ENCODE assay signal across 1 cellular context in the genomic region with DNA sequence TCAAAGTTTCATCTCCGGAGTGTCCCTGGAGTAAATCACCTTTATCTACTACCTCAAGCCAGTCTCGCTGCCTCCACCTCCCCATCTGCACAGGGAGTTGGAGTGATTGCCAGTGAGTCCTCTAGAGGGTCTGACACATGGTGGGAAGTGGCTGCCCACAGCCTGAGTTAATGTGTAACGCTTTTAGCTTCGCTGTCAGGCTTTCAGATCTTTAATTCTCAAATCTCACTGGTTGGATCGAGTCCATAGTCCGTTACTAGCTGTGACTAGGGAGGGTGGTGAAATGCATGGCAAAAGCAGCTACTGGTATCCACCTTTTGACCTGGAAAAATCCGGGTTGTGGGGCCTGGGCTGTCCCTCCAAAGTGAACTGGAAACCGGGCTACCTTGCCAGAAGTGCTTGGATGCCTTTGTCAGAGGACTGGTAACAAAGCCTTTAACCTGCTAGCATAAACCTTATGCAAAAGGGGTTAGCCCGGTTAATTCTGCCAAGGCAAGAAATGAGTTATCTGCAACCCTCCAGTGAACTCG.
TF ChIP-seq lines count a peak whose summit lies in the region.

No MANE protein-coding gene starts in this region.

TF ChIP-seq in HepG2, 621 proteins besides CTCF, POLR2A, EP300 and RAD21 (continued from another document):
- TF ChIP-seq, protein P1, sequence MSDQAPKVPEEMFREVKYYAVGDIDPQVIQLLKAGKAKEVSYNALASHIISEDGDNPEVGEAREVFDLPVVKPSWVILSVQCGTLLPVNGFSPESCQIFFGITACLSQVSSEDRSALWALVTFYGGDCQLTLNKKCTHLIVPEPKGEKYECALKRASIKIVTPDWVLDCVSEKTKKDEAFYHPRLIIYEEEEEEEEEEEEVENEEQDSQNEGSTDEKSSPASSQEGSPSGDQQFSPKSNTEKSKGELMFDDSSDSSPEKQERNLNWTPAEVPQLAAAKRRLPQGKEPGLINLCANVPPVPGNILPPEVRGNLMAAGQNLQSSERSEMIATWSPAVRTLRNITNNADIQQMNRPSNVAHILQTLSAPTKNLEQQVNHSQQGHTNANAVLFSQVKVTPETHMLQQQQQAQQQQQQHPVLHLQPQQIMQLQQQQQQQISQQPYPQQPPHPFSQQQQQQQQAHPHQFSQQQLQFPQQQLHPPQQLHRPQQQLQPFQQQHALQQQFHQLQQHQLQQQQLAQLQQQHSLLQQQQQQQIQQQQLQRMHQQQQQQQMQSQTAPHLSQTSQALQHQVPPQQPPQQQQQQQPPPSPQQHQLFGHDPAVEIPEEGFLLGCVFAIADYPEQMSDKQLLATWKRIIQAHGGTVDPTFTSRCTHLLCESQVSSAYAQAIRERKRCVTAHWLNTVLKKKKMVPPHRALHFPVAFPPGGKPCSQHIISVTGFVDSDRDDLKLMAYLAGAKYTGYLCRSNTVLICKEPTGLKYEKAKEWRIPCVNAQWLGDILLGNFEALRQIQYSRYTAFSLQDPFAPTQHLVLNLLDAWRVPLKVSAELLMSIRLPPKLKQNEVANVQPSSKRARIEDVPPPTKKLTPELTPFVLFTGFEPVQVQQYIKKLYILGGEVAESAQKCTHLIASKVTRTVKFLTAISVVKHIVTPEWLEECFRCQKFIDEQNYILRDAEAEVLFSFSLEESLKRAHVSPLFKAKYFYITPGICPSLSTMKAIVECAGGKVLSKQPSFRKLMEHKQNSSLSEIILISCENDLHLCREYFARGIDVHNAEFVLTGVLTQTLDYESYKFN (CRISPR knock-in tag; conservative IDR thresholded peaks at IDR 0.05): peak; percentile 74
- TF ChIP-seq TARDBP (CRISPR knock-in tag; IDR thresholded peaks at IDR 0.05) (peak; percentile 55; the same call in 1 of the 2 replicates), ZNF781 (CRISPR knock-in tag; IDR thresholded peaks at IDR 0.05; ENCODE audit: borderline replicate concordance, not compliant biosample characterization) (no peak), ZFP36 (IDR thresholded peaks at IDR 0.05; ENCODE audit: borderline replicate concordance, low read depth, low read length, partially characterized antibody) (no peak), RXRB (CRISPR knock-in tag; IDR thresholded peaks at IDR 0.05; ENCODE audit: borderline replicate concordance) (no peak; the same call in 1 of the 2 replicates), ZNF224 (CRISPR knock-in tag; IDR thresholded peaks at IDR 0.05) (no peak), PAWR (CRISPR knock-in tag; IDR thresholded peaks at IDR 0.05; ENCODE audit: borderline replicate concordance) (no peak), ZNF543 (CRISPR knock-in tag; IDR thresholded peaks at IDR 0.05) (no peak), SRSF4 (IDR thresholded peaks at IDR 0.05; ENCODE audit: low read depth, low read length, poor library complexity, severe bottlenecking) (no peak), ZNF136 (CRISPR knock-in tag; IDR thresholded peaks at IDR 0.05; ENCODE audit: low read depth) (no peak), ZEB1 (IDR thresholded peaks at IDR 0.05; ENCODE audit: insufficient replicate concordance, low read depth) (no peak), PCBP1 (IDR thresholded peaks at IDR 0.05; ENCODE audit: borderline replicate concordance, low read depth, low read length) (no peak), NCOA1 (CRISPR knock-in tag; IDR thresholded peaks at IDR 0.05) (no peak), NFKB2 (CRISPR knock-in tag; IDR thresholded peaks at IDR 0.05; ENCODE audit: borderline replicate concordance) (0 out of 2 replicates have a peak, but pooled peaks have one; percentile 9), HDAC2 (CRISPR knock-in tag; IDR thresholded peaks at IDR 0.05) (peak; percentile 33; the same call in 1 of the 2 replicates), ZBTB8A (CRISPR knock-in tag; IDR thresholded peaks at IDR 0.05; ENCODE audit: borderline replicate concordance, low read depth) (no peak), ZNF605 (CRISPR knock-in tag; IDR thresholded peaks at IDR 0.05) (0 out of 2 replicates have a peak, but pooled peaks have one; percentile 70), NFYC (CRISPR knock-in tag; IDR thresholded peaks at IDR 0.05) (0 out of 2 replicates have a peak, but pooled peaks have one; percentile 17), ZFX (CRISPR knock-in tag; IDR thresholded peaks at IDR 0.05; ENCODE audit: low read depth) (no peak; the same call in 1 of the 2 replicates), PTBP1 (IDR thresholded peaks at IDR 0.05; ENCODE audit: low read depth, low read length, poor library complexity, severe bottlenecking) (no peak)
- TF ChIP-seq, protein P2, sequence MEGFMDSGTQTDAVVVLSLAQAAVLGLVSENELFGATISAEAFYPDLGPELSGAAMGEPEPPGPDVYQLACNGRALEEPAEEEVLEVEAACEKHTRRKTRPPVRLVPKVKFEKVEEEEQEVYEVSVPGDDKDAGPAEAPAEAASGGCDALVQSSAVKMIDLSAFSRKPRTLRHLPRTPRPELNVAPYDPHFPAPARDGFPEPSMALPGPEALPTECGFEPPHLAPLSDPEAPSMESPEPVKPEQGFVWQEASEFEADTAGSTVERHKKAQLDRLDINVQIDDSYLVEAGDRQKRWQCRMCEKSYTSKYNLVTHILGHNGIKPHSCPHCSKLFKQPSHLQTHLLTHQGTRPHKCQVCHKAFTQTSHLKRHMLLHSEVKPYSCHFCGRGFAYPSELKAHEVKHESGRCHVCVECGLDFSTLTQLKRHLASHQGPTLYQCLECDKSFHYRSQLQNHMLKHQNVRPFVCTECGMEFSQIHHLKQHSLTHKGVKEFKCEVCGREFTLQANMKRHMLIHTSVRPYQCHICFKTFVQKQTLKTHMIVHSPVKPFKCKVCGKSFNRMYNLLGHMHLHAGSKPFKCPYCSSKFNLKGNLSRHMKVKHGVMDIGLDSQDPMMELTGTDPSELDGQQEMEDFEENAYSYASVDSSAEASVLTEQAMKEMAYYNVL (CRISPR knock-in tag; IDR thresholded peaks at IDR 0.05; ENCODE audit: borderline replicate concordance): no peak; the same call in 1 of the 2 replicates
